ENCODE assay signal across 8 cellular contexts in genomic region chr4:7103031-7103598, GRCh38. TPM values are rescaled to one million over a fixed set of nuclear protein-coding genes. Genes with fewer than 3 reads are reported as not detected.
A peak's percentile ranks its signal among the peaks of the same experiment; 100 is the strongest.
DNase-seq lines count a peak whose midpoint lies in the region; ATAC-seq and TF ChIP-seq lines count a peak whose summit lies in the region.

No MANE protein-coding gene starts in this region.

- WGBS in iPS DF 6.9 (ENCODE audit: insufficient coverage, insufficient read length): no CpG with 5 or more reads among the region's 34 CpGs
- 0 to 1% methylated on average over 34 of the region's 34 CpGs for WGBS in sigmoid colon, 2 donors

- H3K27me3 ChIP-seq in iPS DF 6.9 (ENCODE audit: control insufficient read depth, insufficient read depth, low read length) (peaks cover 4% of the 10 kb centered on the region; the same call in 1 of the 2 replicates), sigmoid colon (no peaks in the 10 kb centered on the region)

- no peak overlapping the region for H3K27ac ChIP-seq in iPS DF 6.9 (ENCODE audit: low read length)
- peak overlapping the region; percentile 75 to 86 (median 82) for H3K27ac ChIP-seq in sigmoid colon

- intact Hi-C loops in sigmoid colon (cut with DNase I): no loop called here

- H3K36me3 ChIP-seq in iPS DF 6.9 (ENCODE audit: control insufficient read depth, insufficient read depth, low read length): no peaks in the 10 kb centered on the region
- no peaks in the 10 kb centered on the region for H3K36me3 ChIP-seq in sigmoid colon

- TF ChIP-seq POLR2A in sigmoid colon (IDR thresholded peaks at IDR 0.05): peak; percentile 65 to 66

- ATAC-seq in HG02588 (IDR thresholded peaks at IDR 0.05; ENCODE audit: unreplicated experiment): peak; percentile 79
- ATAC-seq in GM18520 (IDR thresholded peaks at IDR 0.05; ENCODE audit: unreplicated experiment): no peak

- TF ChIP-seq CTCF in GM12875 (IDR thresholded peaks at IDR 0.05; ENCODE audit: borderline replicate concordance, insufficient read depth, low read depth, low read length): no peak
- no peak for TF ChIP-seq CTCF in astrocyte of the cerebellum (IDR thresholded peaks at IDR 0.05; ENCODE audit: low read depth, low read length, missing control alignments)
- TF ChIP-seq CTCF in sigmoid colon (IDR thresholded peaks at IDR 0.05): no peak

- DNase-seq in NCI-H1092 (lab: John Stamatoyannopoulos, UW) (peak; percentile 39), T-helper 9 cell (peak; percentile 76), astrocyte of the cerebellum (ENCODE audit: low read depth) (peak; percentile 16), iPS DF 6.9 (ENCODE audit: low read depth, low spot score) (no peak), sigmoid colon (peak; percentile 95)

- H3K9me3 ChIP-seq in iPS DF 6.9 (ENCODE audit: control insufficient read depth, insufficient read depth, low read length) (no peaks in the 10 kb centered on the region), sigmoid colon (no peaks in the 10 kb centered on the region)

- no peak for TF ChIP-seq EP300 in sigmoid colon (IDR thresholded peaks at IDR 0.05)

- H3K4me3 ChIP-seq in GM12875 (ENCODE audit: low read depth, low read length) (peak overlapping the region; percentile 58), astrocyte of the cerebellum (ENCODE audit: low read depth, low read length) (peak overlapping the region; percentile 56), iPS DF 6.9 (ENCODE audit: low read length) (peak overlapping the region; percentile 55; the same call in 1 of the 2 replicates), sigmoid colon (peak overlapping the region; percentile 48 to 62 (median 59))

- peaks cover 5% of the 10 kb centered on the region for H3K4me1 ChIP-seq in iPS DF 6.9 (ENCODE audit: control insufficient read depth, insufficient read depth, low read length)
- peaks cover 0 to 25% (median 22%) of the 10 kb centered on the region in 4 donors for H3K4me1 ChIP-seq in sigmoid colon

- in situ Hi-C loops in astrocyte of the cerebellum (cut with HindIII; ENCODE audit: low sequenced_read_pairs): no loop called here

RNA-seq across cellular contexts. Expression of gene GRPEL1, which starts 35.3 kb away (rescaled TPM):
- total RNA-seq in sigmoid colon: 10 to 100 TPM in 3 of 4 donors, 1 to 10 TPM in 1; 7.5 to 23.2 (median 15.0) TPM
- polyA plus RNA-seq in sigmoid colon: 10 to 100 TPM; 30.6 to 34.7 (median 31.9) TPM

RNA-seq across cellular contexts. Expression of gene TADA2B, which starts 59.9 kb away (rescaled TPM):
- total RNA-seq in sigmoid colon: 10 to 100 TPM; 15.0 to 22.7 (median 17.2) TPM
- 10 to 100 TPM; 13.8 to 19.0 (median 16.6) TPM for polyA plus RNA-seq in sigmoid colon
